14 cellular contexts compared by ENCODE assay signal in the genomic region with DNA sequence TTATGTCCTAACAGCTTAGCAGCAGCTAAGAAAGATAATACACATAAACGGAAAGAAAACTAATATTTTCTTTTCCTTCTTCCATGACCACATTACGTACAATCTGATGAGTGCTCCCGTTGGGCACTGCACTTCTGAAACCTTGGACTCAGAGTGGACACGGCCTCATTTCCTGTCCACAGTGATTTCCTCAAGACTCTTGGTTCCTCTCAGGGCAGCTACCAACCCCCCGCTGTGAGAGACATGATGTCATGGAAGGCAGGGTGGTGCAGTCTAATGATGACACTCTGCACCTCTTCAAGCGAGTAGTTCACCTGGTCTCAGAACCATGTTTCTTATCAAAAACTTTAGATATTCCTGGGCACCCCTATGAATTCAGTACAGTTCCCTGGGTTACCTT.
DNase-seq lines count a peak whose midpoint lies in the region; ATAC-seq and TF ChIP-seq lines count a peak whose summit lies in the region.
"Had no signal": no experiment of that assay in that cellular context is flagged by ENCODE, and none has a peak within 500 bp of the region (broad histone marks: within the 10 kb centered on the region; RNA-seq: fewer than 3 reads in every experiment).

No MANE protein-coding gene starts in this region.

- POLR2A ChIA-PET in CD8-positive, alpha-beta memory T cell (lab: Charles Lee), result no interaction called here

- TF ChIP-seq CTCF in osteocyte (IDR thresholded peaks at IDR 0.05), result no peak

- peaks cover 54% of the 10 kb centered on the region for H3K36me3 Mint-ChIP-seq in osteocyte (ENCODE audit: unreplicated experiment)
- H3K36me3 Mint-ChIP-seq in CD8-positive, alpha-beta memory T cell, result no peaks in the 10 kb centered on the region

- H3K9me3 ChIP-seq in right cardiac atrium (ENCODE audit: control insufficient read depth, low read length), result no peaks in the 10 kb centered on the region
- no peaks in the 10 kb centered on the region for H3K9me3 ChIP-seq in CD8-positive, alpha-beta memory T cell (ENCODE audit: low read length)

- DNase-seq in Daoy (ENCODE audit: low read depth) (peak; percentile 45), amniotic epithelial cell (ENCODE audit: low read depth) (peak; percentile 57), right cardiac atrium (peak in 1 of 3 donors; percentile 41), osteocyte (ENCODE audit: extremely low spot score, unreplicated experiment) (no peak)
- DNase-seq in CD8-positive, alpha-beta memory T cell, result no peak
- DNase-seq: activated CD4-positive, CD25-positive, alpha-beta regulatory T cell treated with anti-CD3 and anti-CD28 coated beads, Interleukin-2, amount 50 U/mL, for 72 hours; activated effector memory CD4-positive, alpha-beta T cell treated with anti-CD3 and anti-CD28 coated beads, Interleukin-2, amount 50 U/mL, for 16 hours; kidney; NCI-H1694 treated with DMSO at 0.1 percent for 48 hours; stimulated activated naive CD8-positive, alpha-beta T cell treated with anti-CD3 and anti-CD28 coated beads, Interleukin-15, Interleukin-2, amounts not matched to agents 100 U/mL and 50 U/mL, for 24 hours had no signal

- H3K4me1 Mint-ChIP-seq in osteocyte (ENCODE audit: unreplicated experiment), result peaks cover 35% of the 10 kb centered on the region
- no peaks in the 10 kb centered on the region for H3K4me1 Mint-ChIP-seq in CD8-positive, alpha-beta memory T cell

- no peaks in the 10 kb centered on the region for H3K27me3 ChIP-seq in right cardiac atrium (ENCODE audit: control insufficient read depth, insufficient read depth)
- no peaks in the 10 kb centered on the region for H3K27me3 ChIP-seq in CD8-positive, alpha-beta memory T cell (ENCODE audit: insufficient read depth, low read length, poor library complexity, severe bottlenecking)

- WGBS in right cardiac atrium, result 64% methylated on average over 6 of the region's 6 CpGs

- no peaks in the 10 kb centered on the region for H3K9me3 Mint-ChIP-seq in osteocyte (ENCODE audit: unreplicated experiment)
- H3K9me3 Mint-ChIP-seq in CD8-positive, alpha-beta memory T cell, result no peaks in the 10 kb centered on the region
- H3K9me3 Mint-ChIP-seq: T-helper 1 cell treated with Interleukin-12 subunit alpha and Interleukin-12 subunit beta and Interleukin-4 antibody, amounts not matched to agents 30 μg/mL and 1 μg/mL, for 36 hours had no signal

- H3K36me3 ChIP-seq in CD8-positive, alpha-beta memory T cell (ENCODE audit: insufficient read depth, low read length), result no peaks in the 10 kb centered on the region

- intact Hi-C loops in right cardiac atrium (cut with DNase I), result no loop called here

- H3K27ac Mint-ChIP-seq in osteocyte (ENCODE audit: unreplicated experiment), result peak overlapping the region; percentile 92
- no peak overlapping the region for H3K27ac Mint-ChIP-seq in CD8-positive, alpha-beta memory T cell
- H3K27ac Mint-ChIP-seq: T-helper 1 cell treated with Interleukin-12 subunit alpha and Interleukin-12 subunit beta and Interleukin-4 antibody, amounts not matched to agents 30 μg/mL and 1 μg/mL, for 36 hours had no signal

- CTCF ChIA-PET in CD8-positive, alpha-beta memory T cell (lab: Charles Lee), result no interaction called here

- ATAC-seq in right cardiac atrium (peak; percentile 61 to 88), GM18870 (IDR thresholded peaks at IDR 0.05; ENCODE audit: unreplicated experiment) (no peak), HG03571 (IDR thresholded peaks at IDR 0.05; ENCODE audit: unreplicated experiment) (no peak), HG03521 (IDR thresholded peaks at IDR 0.05; ENCODE audit: unreplicated experiment) (no peak)
- ATAC-seq: stimulated activated naive CD8-positive, alpha-beta T cell treated with anti-CD3 and anti-CD28 coated beads, Interleukin-15, Interleukin-2, amounts not matched to agents 100 U/mL and 50 U/mL, for 24 hours had no signal

- no peaks in the 10 kb centered on the region for H3K4me1 ChIP-seq in right cardiac atrium (ENCODE audit: control insufficient read depth, insufficient read depth, low read length)
- H3K4me1 ChIP-seq in CD8-positive, alpha-beta memory T cell (ENCODE audit: insufficient read depth, low read length), result no peaks in the 10 kb centered on the region

- no peaks in the 10 kb centered on the region for H3K27me3 Mint-ChIP-seq in osteocyte (ENCODE audit: unreplicated experiment)
- H3K27me3 Mint-ChIP-seq in CD8-positive, alpha-beta memory T cell, result no peaks in the 10 kb centered on the region

- no peak overlapping the region for H3K27ac ChIP-seq in right cardiac atrium (ENCODE audit: low read length)
- no peak overlapping the region for H3K27ac ChIP-seq in CD8-positive, alpha-beta memory T cell (ENCODE audit: low read depth, low read length)

- no peak overlapping the region for H3K4me3 ChIP-seq in right cardiac atrium (ENCODE audit: low read length)
- no peak overlapping the region for H3K4me3 ChIP-seq in CD8-positive, alpha-beta memory T cell (ENCODE audit: low read length)

- H3K4me3 Mint-ChIP-seq in osteocyte (ENCODE audit: unreplicated experiment), result no peak overlapping the region
- H3K4me3 Mint-ChIP-seq in CD8-positive, alpha-beta memory T cell, result no peak overlapping the region
- H3K4me3 Mint-ChIP-seq: T-helper 1 cell treated with Interleukin-12 subunit alpha and Interleukin-12 subunit beta and Interleukin-4 antibody, amounts not matched to agents 30 μg/mL and 1 μg/mL, for 36 hours had no signal

Comparison
In these comparisons a context has a peak if more than half of its experiments do, and no peak if none do; other contexts are left out.
1. DNase-seq: peak in Daoy (single experiment) and amniotic epithelial cell (single experiment); none in osteocyte (single experiment) and CD8-positive, alpha-beta memory T cell (0 of 5).
2. ATAC-seq: peak in right cardiac atrium (2 of 2); none in GM18870 (single experiment), HG03571 (single experiment) and HG03521 (single experiment).